8 cellular contexts compared by ENCODE assay signal in the genomic region with DNA sequence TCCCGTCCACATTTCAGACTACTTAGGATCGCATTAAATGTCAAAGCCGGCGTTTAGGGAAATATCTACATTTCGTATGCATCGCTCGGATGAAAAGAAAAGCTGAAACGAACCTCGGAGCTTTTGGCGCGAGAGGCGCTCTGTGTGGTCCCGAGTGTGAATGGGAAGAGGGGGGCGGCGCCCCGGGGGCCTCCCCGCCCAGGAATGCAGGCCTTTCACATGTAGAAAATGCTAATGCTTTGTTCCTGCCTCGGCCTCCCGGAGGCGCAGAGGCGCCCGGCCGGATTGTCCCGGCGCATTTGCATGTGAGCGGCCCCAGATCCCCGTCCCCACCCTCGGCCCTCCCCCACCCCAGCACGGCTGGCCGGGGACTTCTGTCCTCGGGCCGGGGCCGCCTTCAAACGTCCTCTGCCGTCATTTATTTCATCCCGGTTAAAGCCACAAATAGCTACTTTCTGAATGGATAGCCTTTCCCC. TPM values are rescaled to one million over a fixed set of nuclear protein-coding genes. Genes with fewer than 3 reads are reported as not detected.
DNase-seq lines count a peak whose midpoint lies in the region; ATAC-seq and TF ChIP-seq lines count a peak whose summit lies in the region.

No MANE protein-coding gene starts in this region.

- DNase-seq in Caco-2 (peak; percentile 91 to 92), vagina (ENCODE audit: extremely low spot score in 2 of 2) (no peak), NCI-H2196 (lab: John Stamatoyannopoulos, UW; ENCODE audit: unreplicated experiment) (no peak)

- peaks cover 13% of the 10 kb centered on the region for H3K4me1 Mint-ChIP-seq in Caco-2 (ENCODE audit: low read depth, unreplicated experiment)

- no peak for TF ChIP-seq POLR2A in vagina (IDR thresholded peaks at IDR 0.05)

- H2AFZ ChIP-seq in SU-DHL-6 (ENCODE audit: low read depth, low read length, severe bottlenecking), result peak overlapping the region; percentile 89

- BruUV-seq in Caco-2 (replicated peaks; lab: Mats Ljungman, UMichigan), result no TSS peak

- POLR2A ChIA-PET in Caco-2 (lab: Charles Lee), result interaction anchor here (0.6 to 0.7 kb wide), 2 partner anchors 71 to 140 kb away, joined by 3 read pairs; no protein-coding TSS in a partner anchor

- H3K9ac ChIP-seq in SU-DHL-6 (ENCODE audit: low read length) (peak overlapping the region; percentile 51), mucosa of rectum (ENCODE audit: low read depth in 1 of 2, low read length in 2 of 2) (peak overlapping the region in 1 of 2 donors; percentile 24)

- H3K27me3 Mint-ChIP-seq in Caco-2 (ENCODE audit: insufficient read depth, unreplicated experiment), result no peaks in the 10 kb centered on the region

- CTCF ChIA-PET in Caco-2 (lab: Charles Lee), result interaction anchor here (0.6 to 2.5 kb wide), 5 partner anchors 11 to 271 kb away, joined by 3 to 11 read pairs (median 4); no protein-coding TSS in a partner anchor

- H3F3A ChIP-seq in SU-DHL-6 (ENCODE audit: insufficient read depth), result no peaks in the 10 kb centered on the region

- H3K9me2 ChIP-seq in SU-DHL-6 (replicated peaks; ENCODE audit: insufficient read depth, low read length), result no peaks in the 10 kb centered on the region

- intact Hi-C loops in Caco-2 (cut with micrococcal nuclease; ENCODE audit: unreplicated experiment), result loop anchor here (1.0 kb wide), 5 partner anchors 14 to 154 kb away; no protein-coding TSS in a partner anchor
- intact Hi-C loops in vagina (cut with DNase I), result no loop called here

- TF ChIP-seq CTCF in Caco-2 (IDR thresholded peaks at IDR 0.05; ENCODE audit: insufficient read depth in 1 of 2, low read depth in 1 of 2, low read length in 1 of 2, severe bottlenecking in 1 of 2, unreplicated experiment in 1 of 2) (peak in 1 of 2 experiments; percentile 47), SU-DHL-6 (IDR thresholded peaks at IDR 0.05; ENCODE audit: insufficient read depth, low read length, poor library complexity, severe bottlenecking) (no peak), vagina (IDR thresholded peaks at IDR 0.05) (no peak)

- no peaks in the 10 kb centered on the region for H4K20me1 ChIP-seq in SU-DHL-6 (ENCODE audit: low read depth, low read length)

- H3K4me3 ChIP-seq in Caco-2 (ENCODE audit: low read depth, low read length) (peak overlapping the region; percentile 88), SU-DHL-6 (ENCODE audit: insufficient read depth, low read length, poor library complexity, severe bottlenecking) (peak overlapping the region; percentile 49), esophagus (ENCODE audit: low read depth in 1 of 2, low read length in 2 of 2) (peak overlapping the region; percentile 45 to 52), mucosa of rectum (ENCODE audit: low read length in 2 of 2) (peak overlapping the region; percentile 71 to 83), vagina (peak overlapping the region; percentile 47)

- H3K27ac ChIP-seq in SU-DHL-6 (ENCODE audit: low read depth, low read length), result no peak overlapping the region
- H3K27ac ChIP-seq in esophagus (ENCODE audit: low read depth in 2 of 2, low read length in 1 of 2), result no peak overlapping the region
- no peak overlapping the region for H3K27ac ChIP-seq in mucosa of rectum (ENCODE audit: low read depth in 2 of 2, low read length in 2 of 2)
- H3K27ac ChIP-seq in vagina, result no peak overlapping the region

- ATAC-seq in GM19372 (IDR thresholded peaks at IDR 0.05; ENCODE audit: low read depth, unreplicated experiment), result peak; percentile 26
- peak; percentile 17 for ATAC-seq in HG03442 (IDR thresholded peaks at IDR 0.05; ENCODE audit: unreplicated experiment)

- no peaks in the 10 kb centered on the region for H3K9me3 Mint-ChIP-seq in Caco-2 (ENCODE audit: unreplicated experiment)

- peak overlapping the region; percentile 95 for H3K4me3 Mint-ChIP-seq in Caco-2 (ENCODE audit: unreplicated experiment)

- peaks cover 19% of the 10 kb centered on the region for H3K36me3 Mint-ChIP-seq in Caco-2 (ENCODE audit: insufficient read depth, unreplicated experiment)

- H3K27me3 ChIP-seq in Caco-2 (replicated peaks; ENCODE audit: control insufficient read depth, insufficient read depth, low read length) (no peaks in the 10 kb centered on the region), SU-DHL-6 (ENCODE audit: low read length) (no peaks in the 10 kb centered on the region), esophagus (ENCODE audit: control insufficient read depth in 1 of 2, insufficient read depth in 2 of 2, low read length in 2 of 2) (no peaks in the 10 kb centered on the region), mucosa of rectum (ENCODE audit: control insufficient read depth in 2 of 2, insufficient read depth in 2 of 2, low read length in 2 of 2) (no peaks in the 10 kb centered on the region), vagina (no peaks in the 10 kb centered on the region)

- H3K36me3 ChIP-seq in Caco-2 (ENCODE audit: control insufficient read depth, insufficient read depth, low read length) (no peaks in the 10 kb centered on the region), SU-DHL-6 (ENCODE audit: low read length) (no peaks in the 10 kb centered on the region), esophagus (ENCODE audit: control insufficient read depth in 2 of 2, insufficient read depth in 2 of 2, low read length in 1 of 2) (no peaks in the 10 kb centered on the region), mucosa of rectum (ENCODE audit: control insufficient read depth in 2 of 2, insufficient read depth in 2 of 2, low read length in 2 of 2) (peaks cover 0 to 3% of the 10 kb centered on the region in 2 donors), vagina (no peaks in the 10 kb centered on the region)

- 3 to 5% methylated on average over 36 of the region's 36 CpGs for WGBS in esophagus, 2 donors

- peak overlapping the region; percentile 95 for H3K27ac Mint-ChIP-seq in Caco-2 (ENCODE audit: unreplicated experiment)

- H3K4me1 ChIP-seq in Caco-2, result peaks cover 11% of the 10 kb centered on the region
- H3K4me1 ChIP-seq in esophagus (ENCODE audit: control insufficient read depth in 2 of 2, insufficient read depth in 2 of 2, low read length in 1 of 2), result peaks cover 0 to 5% of the 10 kb centered on the region in 2 donors
- peaks cover 0 to 4% of the 10 kb centered on the region in 2 donors for H3K4me1 ChIP-seq in mucosa of rectum (ENCODE audit: control insufficient read depth in 2 of 2, insufficient read depth in 2 of 2, low read length in 2 of 2)
- peaks cover 5% of the 10 kb centered on the region for H3K4me1 ChIP-seq in vagina

- H3K79me2 ChIP-seq in SU-DHL-6 (ENCODE audit: insufficient read depth, low read length), result no peaks in the 10 kb centered on the region

- peak overlapping the region; percentile 74 for H3K4me2 ChIP-seq in SU-DHL-6 (ENCODE audit: low read depth, low read length, poor library complexity, severe bottlenecking)

- H3K9me3 ChIP-seq in Caco-2 (no peaks in the 10 kb centered on the region), SU-DHL-6 (ENCODE audit: insufficient read depth, low read length) (no peaks in the 10 kb centered on the region), esophagus (ENCODE audit: control insufficient read depth in 2 of 2, insufficient read depth in 1 of 2, low read depth in 1 of 2, low read length in 1 of 2) (no peaks in the 10 kb centered on the region), mucosa of rectum (ENCODE audit: control insufficient read depth in 2 of 2, low read length in 2 of 2) (no peaks in the 10 kb centered on the region), vagina (no peaks in the 10 kb centered on the region)

RNA-seq across cellular contexts. Expression of gene TRIM71, which starts 37.0 kb away (rescaled TPM):
- total RNA-seq in Caco-2 (2022), result 67.5 and 68.4 TPM in 2 replicates
- polyA plus RNA-seq in esophagus, result not detected
- not detected for total RNA-seq in vagina

Comparison
In these comparisons a context has a peak if more than half of its experiments do, and no peak if none do; other contexts are left out.
1. DNase-seq: peak in Caco-2 (2 of 2); none in vagina (0 of 2) and NCI-H2196 (single experiment).
2. RNA of gene TRIM71, which starts 37.0 kb away (total RNA-seq): 67.5 to 68.4 TPM in Caco-2; not detected in vagina (single experiment); every median in the first group is over 10 times any median in the second.
3. Peak in every context shown above with its lines, with median percentiles within 50 percentile points of each other: H3K4me3 ChIP-seq.